ENCODE assay signal across 19 cellular contexts in genomic region chrX:80282535-80282934, GRCh38.
DNase-seq lines count a peak whose midpoint lies in the region; ATAC-seq, FAIRE-seq and TF ChIP-seq lines count a peak whose summit lies in the region.
"Had no signal": no experiment of that assay in that cellular context is flagged by ENCODE, and none has a peak within 500 bp of the region (broad histone marks: within the 10 kb centered on the region; RNA-seq: fewer than 3 reads in every experiment).

No MANE protein-coding gene starts in this region.

- no peaks in the 10 kb centered on the region for H3K4me1 Mint-ChIP-seq in osteocyte (ENCODE audit: unreplicated experiment)
- H3K4me1 Mint-ChIP-seq: CD8-positive, alpha-beta memory T cell; GM23338; nephron progenitor cell had no signal

- H3K4me2 ChIP-seq in Loucy (ENCODE audit: low read depth, low read length, poor library complexity, severe bottlenecking), result no peak overlapping the region
- H3K4me2 ChIP-seq: GM23338 had no signal

- DNase-seq in GM06990 (ENCODE audit: extremely low read depth, insufficient read length) (no peak), osteocyte (ENCODE audit: extremely low spot score, unreplicated experiment) (no peak), T-helper 2 cell (no peak), NCI-H2171 treated with DMSO at 0.1 percent for 48 hours (lab: John Stamatoyannopoulos, UW) (no peak), NCI-H82 (lab: John Stamatoyannopoulos, UW) (no peak)
- DNase-seq: activated naive CD4-positive, alpha-beta T cell treated with Interleukin-2 at 50 U/mL for 16 hours; CD8-positive, alpha-beta memory T cell; GDM1; hippocampal formation; NCI-H2029 treated with DMSO at 0.1 percent for 48 hours; NCI-H748 treated with DMSO at 0.1 percent for 48 hours; nephron progenitor cell; SHP77 treated with DMSO at 0.1 percent for 48 hours; stimulated activated naive CD4-positive, alpha-beta T cell had no signal

- ATAC-seq in GM21367 (IDR thresholded peaks at IDR 0.05; ENCODE audit: unreplicated experiment), result no peak
- ATAC-seq: GM23338 had no signal

- H3K9me3 Mint-ChIP-seq in osteocyte (ENCODE audit: unreplicated experiment), result peaks cover 11% of the 10 kb centered on the region
- H3K9me3 Mint-ChIP-seq: CD8-positive, alpha-beta memory T cell had no signal

- H3K27me3 ChIP-seq in GM06990 (replicated peaks; ENCODE audit: control insufficient read depth, insufficient read depth, low read length) (no peaks in the 10 kb centered on the region), Loucy (ENCODE audit: insufficient read depth, low read length, poor library complexity, severe bottlenecking) (no peaks in the 10 kb centered on the region)

- TF ChIP-seq CTCF in GM06990 (IDR thresholded peaks at IDR 0.05; ENCODE audit: insufficient read depth, low read length, poor library complexity, severe bottlenecking) (peak; percentile 27), Loucy (conservative IDR thresholded peaks at IDR 0.05; ENCODE audit: low read length) (peak; percentile 41), osteocyte (IDR thresholded peaks at IDR 0.05) (peak; percentile 43)

- no peaks in the 10 kb centered on the region for H3K4me1 ChIP-seq in Loucy (ENCODE audit: insufficient read depth, low read length, poor library complexity, severe bottlenecking)

- H3K9me3 ChIP-seq in Loucy (ENCODE audit: insufficient read depth, low read depth, low read length), result no peaks in the 10 kb centered on the region

- H2AFZ ChIP-seq in Loucy (ENCODE audit: low read length), result no peak overlapping the region
- H2AFZ ChIP-seq: GM23338 had no signal

- H3K79me2 ChIP-seq in Loucy (ENCODE audit: insufficient read depth, low read length), result no peaks in the 10 kb centered on the region

- H3K36me3 Mint-ChIP-seq in osteocyte (ENCODE audit: unreplicated experiment), result no peaks in the 10 kb centered on the region
- H3K36me3 Mint-ChIP-seq: CD8-positive, alpha-beta memory T cell had no signal

- H3K4me3 Mint-ChIP-seq in osteocyte (ENCODE audit: unreplicated experiment), result no peak overlapping the region
- H3K4me3 Mint-ChIP-seq: CD8-positive, alpha-beta memory T cell; GM23338; nephron progenitor cell had no signal

- peak; percentile 98 for FAIRE-seq in colon (lab: Jason Lieb, UNC)
- FAIRE-seq: endothelial cell of umbilical vein had no signal

- no peak overlapping the region for H3K4me3 ChIP-seq in GM06990 (replicated peaks; ENCODE audit: low read depth, low read length)
- no peak overlapping the region for H3K4me3 ChIP-seq in Loucy (ENCODE audit: low read length, poor library complexity, severe bottlenecking)
- H3K4me3 ChIP-seq: GM23338 had no signal

- no peaks in the 10 kb centered on the region for H3K27me3 Mint-ChIP-seq in osteocyte (ENCODE audit: unreplicated experiment)

- H3K36me3 ChIP-seq in GM06990 (ENCODE audit: control insufficient read depth, insufficient read depth, low read length) (no peaks in the 10 kb centered on the region), Loucy (ENCODE audit: insufficient read depth, low read length) (no peaks in the 10 kb centered on the region)

- no peak overlapping the region for H3K27ac Mint-ChIP-seq in osteocyte (ENCODE audit: unreplicated experiment)
- H3K27ac Mint-ChIP-seq: CD8-positive, alpha-beta memory T cell; GM23338; nephron progenitor cell had no signal

- no peaks in the 10 kb centered on the region for H3K9me2 ChIP-seq in Loucy (replicated peaks; ENCODE audit: low read depth, low read length)

- H3K9ac ChIP-seq in Loucy (ENCODE audit: low read depth, low read length, poor library complexity, severe bottlenecking), result no peak overlapping the region

- no peaks in the 10 kb centered on the region for H3F3A ChIP-seq in Loucy (ENCODE audit: low read depth)

- no peaks in the 10 kb centered on the region for H4K20me1 ChIP-seq in Loucy (ENCODE audit: insufficient read depth, low read length, poor library complexity, severe bottlenecking)
